ENCODE assay signal across 8 cellular contexts in the genomic region with DNA sequence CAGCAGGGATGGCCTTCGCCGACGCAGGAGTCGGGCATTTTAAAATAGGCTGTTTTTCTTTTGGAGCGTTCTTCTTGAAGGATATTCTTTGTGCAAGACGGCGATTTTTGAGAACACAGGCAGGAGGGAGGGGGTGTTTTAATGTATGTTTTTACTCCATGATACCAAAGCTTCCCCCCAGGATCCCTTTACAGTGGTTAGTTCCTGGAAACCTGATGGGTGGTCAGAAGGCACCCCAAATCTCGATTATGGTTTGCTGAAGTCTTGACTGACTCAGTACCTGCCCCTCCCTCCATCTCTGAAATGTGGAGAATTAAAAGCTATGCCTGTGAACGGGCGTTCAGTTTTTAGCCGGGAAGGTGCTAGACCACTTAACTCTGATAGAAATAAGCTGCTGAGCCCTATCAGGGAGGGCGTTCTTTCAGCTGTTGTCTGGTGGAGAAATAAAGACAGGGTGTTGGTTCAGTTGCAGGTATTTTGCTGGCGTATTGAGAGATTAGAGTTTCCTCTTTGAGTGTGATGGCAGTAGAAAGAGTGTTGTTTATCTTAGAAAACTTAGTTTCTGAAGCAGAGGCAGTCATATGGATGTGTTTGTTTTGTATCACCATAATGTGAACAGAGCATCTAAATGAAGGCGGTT. TPM values are rescaled to one million over a fixed set of nuclear protein-coding genes. Genes with fewer than 3 reads are reported as not detected.
A peak's percentile ranks its signal among the peaks of the same experiment; 100 is the strongest.
DNase-seq lines count a peak whose midpoint lies in the region; ATAC-seq and TF ChIP-seq lines count a peak whose summit lies in the region.

No MANE protein-coding gene starts in this region.

- no peaks in the 10 kb centered on the region for H3K9me3 ChIP-seq in gastrocnemius medialis

- peak overlapping the region; percentile 93 for H3K4me3 Mint-ChIP-seq in GM23338

- peaks cover 38% of the 10 kb centered on the region; the same call in 1 of the 2 replicates for H4K20me1 ChIP-seq in GM23338 (replicated peaks; ENCODE audit: insufficient read depth)

- H3K36me3 ChIP-seq in GM23338 (ENCODE audit: insufficient read depth), result no peaks in the 10 kb centered on the region
- no peaks in the 10 kb centered on the region for H3K36me3 ChIP-seq in gastrocnemius medialis

- H3K27ac Mint-ChIP-seq in GM23338, result no peak overlapping the region

- no peak for DNase-seq in GM23338 (ENCODE audit: low spot score)
- peak; percentile 16 for DNase-seq in fibroblast of pulmonary artery (ENCODE audit: low read depth)
- DNase-seq in gastrocnemius medialis, result no peak

- H3K27ac ChIP-seq in GM23338 (ENCODE audit: low read depth) (0 out of 2 replicates have a peak overlapping the region, but pooled peaks have one; percentile 15), VCaP (peak overlapping the region; percentile 100), gastrocnemius medialis (peak overlapping the region; percentile 86 to 92 (median 90))

- TF ChIP-seq CTCF in GM23338 (conservative IDR thresholded peaks at IDR 0.05; ENCODE audit: low read depth in 2 of 2), result no peak
- TF ChIP-seq CTCF in VCaP (conservative IDR thresholded peaks at IDR 0.05), result no peak
- TF ChIP-seq CTCF in fibroblast of pulmonary artery (IDR thresholded peaks at IDR 0.05; ENCODE audit: low read length, missing control alignments), result no peak
- no peak for TF ChIP-seq CTCF in gastrocnemius medialis (IDR thresholded peaks at IDR 0.05 in 4 of 5, conservative IDR thresholded peaks at IDR 0.05 in 1 of 5)

- H2AFZ ChIP-seq in GM23338, result no peak overlapping the region

- peaks cover 10% of the 10 kb centered on the region for H3K27me3 Mint-ChIP-seq in GM23338 (ENCODE audit: insufficient read depth, low read depth, poor library complexity)

- no peaks in the 10 kb centered on the region for H3K27me3 ChIP-seq in GM23338 (ENCODE audit: insufficient read depth)
- H3K27me3 ChIP-seq in gastrocnemius medialis, result peaks cover 0 to 13% (median 3%) of the 10 kb centered on the region in 3 donors

- peaks cover 41% of the 10 kb centered on the region for H3K4me1 Mint-ChIP-seq in GM23338

- intact Hi-C loops in gastrocnemius medialis (cut with DNase I; ENCODE audit: low total_unique reads), result no loop called here

- no peaks in the 10 kb centered on the region; the same call in 2 of the 3 replicates for H3K36me3 Mint-ChIP-seq in GM23338 (ENCODE audit: low read depth)

- peak overlapping the region; percentile 79 for H3K4me2 ChIP-seq in GM23338

- no peaks in the 10 kb centered on the region for H3K9me2 ChIP-seq in GM23338 (ENCODE audit: insufficient read depth)

- H3F3A ChIP-seq in GM23338 (replicated peaks; ENCODE audit: low read depth), result no peaks in the 10 kb centered on the region

- in situ Hi-C loops in gastrocnemius medialis (cut with MboI; ENCODE audit: low sequenced_read_pairs in 4 of 4), result loop anchor here in 2 of 4 donors (10.0 to 25.0 kb wide), 3 partner anchors 137 to 411 kb away; no protein-coding TSS in a partner anchor

- peaks cover 75% of the 10 kb centered on the region for H3K79me2 ChIP-seq in GM23338 (replicated peaks; ENCODE audit: insufficient read depth)

- ATAC-seq in GM23338, result no peak
- ATAC-seq in gastrocnemius medialis, result no peak
- no peak for ATAC-seq in HG03175 (IDR thresholded peaks at IDR 0.05; ENCODE audit: unreplicated experiment)
- no peak for ATAC-seq in HG03378 (IDR thresholded peaks at IDR 0.05; ENCODE audit: unreplicated experiment)
- no peak for ATAC-seq in HG02678 (IDR thresholded peaks at IDR 0.05; ENCODE audit: unreplicated experiment)
- no peak for ATAC-seq in GM21526 (IDR thresholded peaks at IDR 0.05; ENCODE audit: low FRiP score, unreplicated experiment)

- no peak for TF ChIP-seq POLR2A in gastrocnemius medialis (IDR thresholded peaks at IDR 0.05)

- H3K9me3 Mint-ChIP-seq in GM23338, result peaks cover 3% of the 10 kb centered on the region; the same call in 2 of the 3 replicates

- peak overlapping the region; percentile 92 for H3K4me3 ChIP-seq in GM23338
- peak overlapping the region; percentile 80 for H3K4me3 ChIP-seq in fibroblast of pulmonary artery (replicated peaks; ENCODE audit: low read depth, low read length)
- peak overlapping the region; percentile 80 to 94 (median 88) for H3K4me3 ChIP-seq in gastrocnemius medialis

- H3K4me1 ChIP-seq in GM23338 (ENCODE audit: insufficient read depth) (peaks cover 44% of the 10 kb centered on the region), gastrocnemius medialis (peaks cover 20 to 32% of the 10 kb centered on the region in 2 donors)

TF ChIP-seq in GM23338, 12 proteins besides CTCF, POLR2A, EP300 and RAD21 (continues in another document):
- TF ChIP-seq STAT1 (IDR thresholded peaks at IDR 0.05; ENCODE audit: unreplicated experiment) (no peak), ZNF331 (CRISPR knock-in tag; IDR thresholded peaks at IDR 0.05; ENCODE audit: low read depth) (no peak), POLR2AphosphoS5 (IDR thresholded peaks at IDR 0.05; ENCODE audit: low read depth) (no peak), EZH2phosphoT487 (IDR thresholded peaks at IDR 0.05; ENCODE audit: unreplicated experiment) (no peak), ZNF114 (CRISPR knock-in tag; IDR thresholded peaks at IDR 0.05) (no peak), EZH2 (IDR thresholded peaks at IDR 0.05; ENCODE audit: low read depth, unreplicated experiment) (no peak), JUNB (IDR thresholded peaks at IDR 0.05; ENCODE audit: unreplicated experiment) (no peak), CREB1 (CRISPR knock-in tag; IDR thresholded peaks at IDR 0.05; ENCODE audit: low read depth) (no peak)
- TF ChIP-seq, protein P1, sequence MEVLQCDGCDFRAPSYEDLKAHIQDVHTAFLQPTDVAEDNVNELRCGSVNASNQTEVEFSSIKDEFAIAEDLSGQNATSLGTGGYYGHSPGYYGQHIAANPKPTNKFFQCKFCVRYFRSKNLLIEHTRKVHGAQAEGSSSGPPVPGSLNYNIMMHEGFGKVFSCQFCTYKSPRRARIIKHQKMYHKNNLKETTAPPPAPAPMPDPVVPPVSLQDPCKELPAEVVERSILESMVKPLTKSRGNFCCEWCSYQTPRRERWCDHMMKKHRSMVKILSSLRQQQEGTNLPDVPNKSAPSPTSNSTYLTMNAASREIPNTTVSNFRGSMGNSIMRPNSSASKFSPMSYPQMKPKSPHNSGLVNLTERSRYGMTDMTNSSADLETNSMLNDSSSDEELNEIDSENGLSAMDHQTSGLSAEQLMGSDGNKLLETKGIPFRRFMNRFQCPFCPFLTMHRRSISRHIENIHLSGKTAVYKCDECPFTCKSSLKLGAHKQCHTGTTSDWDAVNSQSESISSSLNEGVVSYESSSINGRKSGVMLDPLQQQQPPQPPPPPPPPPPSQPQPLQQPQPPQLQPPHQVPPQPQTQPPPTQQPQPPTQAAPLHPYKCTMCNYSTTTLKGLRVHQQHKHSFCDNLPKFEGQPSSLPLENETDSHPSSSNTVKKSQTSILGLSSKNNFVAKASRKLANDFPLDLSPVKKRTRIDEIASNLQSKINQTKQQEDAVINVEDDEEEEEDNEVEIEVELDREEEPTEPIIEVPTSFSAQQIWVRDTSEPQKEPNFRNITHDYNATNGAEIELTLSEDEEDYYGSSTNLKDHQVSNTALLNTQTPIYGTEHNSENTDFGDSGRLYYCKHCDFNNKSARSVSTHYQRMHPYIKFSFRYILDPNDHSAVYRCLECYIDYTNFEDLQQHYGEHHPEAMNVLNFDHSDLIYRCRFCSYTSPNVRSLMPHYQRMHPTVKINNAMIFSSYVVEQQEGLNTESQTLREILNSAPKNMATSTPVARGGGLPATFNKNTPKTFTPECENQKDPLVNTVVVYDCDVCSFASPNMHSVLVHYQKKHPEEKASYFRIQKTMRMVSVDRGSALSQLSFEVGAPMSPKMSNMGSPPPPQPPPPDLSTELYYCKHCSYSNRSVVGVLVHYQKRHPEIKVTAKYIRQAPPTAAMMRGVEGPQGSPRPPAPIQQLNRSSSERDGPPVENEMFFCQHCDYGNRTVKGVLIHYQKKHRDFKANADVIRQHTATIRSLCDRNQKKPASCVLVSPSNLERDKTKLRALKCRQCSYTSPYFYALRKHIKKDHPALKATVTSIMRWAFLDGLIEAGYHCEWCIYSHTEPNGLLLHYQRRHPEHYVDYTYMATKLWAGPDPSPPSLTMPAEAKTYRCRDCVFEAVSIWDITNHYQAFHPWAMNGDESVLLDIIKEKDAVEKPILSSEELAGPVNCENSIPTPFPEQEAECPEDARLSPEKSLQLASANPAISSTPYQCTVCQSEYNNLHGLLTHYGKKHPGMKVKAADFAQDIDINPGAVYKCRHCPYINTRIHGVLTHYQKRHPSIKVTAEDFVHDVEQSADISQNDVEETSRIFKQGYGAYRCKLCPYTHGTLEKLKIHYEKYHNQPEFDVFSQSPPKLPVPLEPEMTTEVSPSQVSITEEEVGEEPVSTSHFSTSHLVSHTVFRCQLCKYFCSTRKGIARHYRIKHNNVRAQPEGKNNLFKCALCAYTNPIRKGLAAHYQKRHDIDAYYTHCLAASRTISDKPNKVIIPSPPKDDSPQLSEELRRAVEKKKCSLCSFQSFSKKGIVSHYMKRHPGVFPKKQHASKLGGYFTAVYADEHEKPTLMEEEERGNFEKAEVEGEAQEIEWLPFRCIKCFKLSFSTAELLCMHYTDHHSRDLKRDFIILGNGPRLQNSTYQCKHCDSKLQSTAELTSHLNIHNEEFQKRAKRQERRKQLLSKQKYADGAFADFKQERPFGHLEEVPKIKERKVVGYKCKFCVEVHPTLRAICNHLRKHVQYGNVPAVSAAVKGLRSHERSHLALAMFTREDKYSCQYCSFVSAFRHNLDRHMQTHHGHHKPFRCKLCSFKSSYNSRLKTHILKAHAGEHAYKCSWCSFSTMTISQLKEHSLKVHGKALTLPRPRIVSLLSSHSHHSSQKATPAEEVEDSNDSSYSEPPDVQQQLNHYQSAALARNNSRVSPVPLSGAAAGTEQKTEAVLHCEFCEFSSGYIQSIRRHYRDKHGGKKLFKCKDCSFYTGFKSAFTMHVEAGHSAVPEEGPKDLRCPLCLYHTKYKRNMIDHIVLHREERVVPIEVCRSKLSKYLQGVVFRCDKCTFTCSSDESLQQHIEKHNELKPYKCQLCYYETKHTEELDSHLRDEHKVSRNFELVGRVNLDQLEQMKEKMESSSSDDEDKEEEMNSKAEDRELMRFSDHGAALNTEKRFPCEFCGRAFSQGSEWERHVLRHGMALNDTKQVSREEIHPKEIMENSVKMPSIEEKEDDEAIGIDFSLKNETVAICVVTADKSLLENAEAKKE (CRISPR knock-in tag; IDR thresholded peaks at IDR 0.05), result no peak
- TF ChIP-seq, protein P2, sequence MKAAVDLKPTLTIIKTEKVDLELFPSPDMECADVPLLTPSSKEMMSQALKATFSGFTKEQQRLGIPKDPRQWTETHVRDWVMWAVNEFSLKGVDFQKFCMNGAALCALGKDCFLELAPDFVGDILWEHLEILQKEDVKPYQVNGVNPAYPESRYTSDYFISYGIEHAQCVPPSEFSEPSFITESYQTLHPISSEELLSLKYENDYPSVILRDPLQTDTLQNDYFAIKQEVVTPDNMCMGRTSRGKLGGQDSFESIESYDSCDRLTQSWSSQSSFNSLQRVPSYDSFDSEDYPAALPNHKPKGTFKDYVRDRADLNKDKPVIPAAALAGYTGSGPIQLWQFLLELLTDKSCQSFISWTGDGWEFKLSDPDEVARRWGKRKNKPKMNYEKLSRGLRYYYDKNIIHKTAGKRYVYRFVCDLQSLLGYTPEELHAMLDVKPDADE (IDR thresholded peaks at IDR 0.05), result no peak

RNA-seq across cellular contexts. Expression of a gene that starts 3.4 kb away (rescaled TPM):
- total RNA-seq in GM23338 (2014; rRNA removed; shearing (Covaris generic)), result 92.2 and 95.6 TPM in 2 replicates
- 20.0 and 20.4 TPM in 2 replicates for polyA plus RNA-seq in GM23338 (2016; fragmentation: Nextera tagmentation; extraction: Ambion mirVana)
- 10 to 100 TPM; 10.1 to 50.4 (median 12.3) TPM for total RNA-seq in gastrocnemius medialis

Comparison
In these comparisons a context has a peak if more than half of its experiments do, and no peak if none do; other contexts are left out.
1. H3K27ac ChIP-seq: peak in every context shown above with its lines; median percentile 100 in VCaP; 90 in gastrocnemius medialis; 15 in GM23338.